Comparison of ENCODE assay signal across 13 cellular contexts in genomic region chr11:61889831-61890230, GRCh38. TPM values are rescaled to one million over a fixed set of nuclear protein-coding genes. Genes with fewer than 3 reads are reported as not detected.
A peak's percentile ranks its signal among the peaks of the same experiment; 100 is the strongest.
DNase-seq lines count a peak whose midpoint lies in the region; ATAC-seq and TF ChIP-seq lines count a peak whose summit lies in the region.
"Had no signal": no experiment of that assay in that cellular context is flagged by ENCODE, and none has a peak within 500 bp of the region (broad histone marks: within the 10 kb centered on the region; RNA-seq: fewer than 3 reads in every experiment).

No MANE protein-coding gene starts in this region.

- no peak for DNase-seq in AG10803 (ENCODE audit: low read depth)
- DNase-seq in MCF 10A (ENCODE audit: unreplicated experiment), result no peak
- DNase-seq in neural crest cell (ENCODE audit: low read depth, low spot score), result no peak
- DNase-seq in NCI-H82 treated with DMSO at 0.1 percent for 48 hours (lab: John Stamatoyannopoulos, UW; ENCODE audit: unreplicated experiment), result no peak
- no peak for DNase-seq in NCI-H187 treated with DMSO at 0.1 percent for 48 hours (lab: John Stamatoyannopoulos, UW)
- DNase-seq in HPDE6-E6E7 (ENCODE audit: extremely low spot score), result no peak
- DNase-seq: glutamatergic neuron, midbrain, NCI-H1436 treated with DMSO at 0.1 percent for 48 hours had no signal

- POLR2A ChIA-PET in MCF 10A (lab: Yijun Ruan, JAX), result interaction anchor here (1.0 to 2.5 kb wide), 5 partner anchors 19 to 92 kb away, joined by 5 to 8 read pairs (median 7); partner anchors contain the start of gene FTH1

- intact Hi-C loops in MCF 10A (cut with micrococcal nuclease), result no loop called here

- peaks cover 15% of the 10 kb centered on the region for H3K36me3 Mint-ChIP-seq in MCF 10A (ENCODE audit: insufficient read depth, unreplicated experiment)
- H3K36me3 Mint-ChIP-seq in neural crest cell (ENCODE audit: low read depth), result no peaks in the 10 kb centered on the region

- peaks cover 7% of the 10 kb centered on the region; the same call in 1 of the 2 replicates for H3K9me3 ChIP-seq in HUES6 (ENCODE audit: control insufficient read depth, insufficient read depth, low read depth, low read length)
- H3K9me3 ChIP-seq: body of pancreas had no signal

- H3K27me3 ChIP-seq in HUES6 (ENCODE audit: control insufficient read depth, insufficient read depth, low read length), result no peaks in the 10 kb centered on the region; the same call in 1 of the 2 replicates
- H3K27me3 ChIP-seq: body of pancreas had no signal

- no peak for TF ChIP-seq CTCF in AG10803 (conservative IDR thresholded peaks at IDR 0.05; ENCODE audit: low read length)
- TF ChIP-seq CTCF in MCF 10A (IDR thresholded peaks at IDR 0.05; ENCODE audit: unreplicated experiment), result no peak
- no peak for TF ChIP-seq CTCF in neural crest cell (conservative IDR thresholded peaks at IDR 0.05)

- H3K4me3 Mint-ChIP-seq in MCF 10A (ENCODE audit: unreplicated experiment), result peak overlapping the region; percentile 83
- H3K4me3 Mint-ChIP-seq in neural crest cell, result peak overlapping the region; percentile 47

- TSS peak; percentile 28 for BruUV-seq in MCF 10A (replicated peaks; lab: Mats Ljungman, UMichigan)

- H3K9me3 Mint-ChIP-seq in MCF 10A (ENCODE audit: unreplicated experiment) (no peaks in the 10 kb centered on the region), neural crest cell (no peaks in the 10 kb centered on the region)

- no peak for ATAC-seq in GM18498 (IDR thresholded peaks at IDR 0.05; ENCODE audit: unreplicated experiment)
- ATAC-seq: body of pancreas had no signal

- H3K36me3 ChIP-seq in HUES6 (ENCODE audit: control insufficient read depth, insufficient read depth, low read length), result no peaks in the 10 kb centered on the region

- H3K4me3 ChIP-seq in AG10803 (ENCODE audit: low read length) (peak overlapping the region; percentile 98), HUES6 (ENCODE audit: low read depth, low read length) (peak overlapping the region; percentile 95; the same call in 1 of the 2 replicates)
- H3K4me3 ChIP-seq: body of pancreas had no signal

- H3K4me1 ChIP-seq in HUES6 (ENCODE audit: control insufficient read depth, insufficient read depth, low read length), result peaks cover 15% of the 10 kb centered on the region

- no peak overlapping the region for H3K9ac ChIP-seq in HUES6 (ENCODE audit: low read length)

- H3K4me1 Mint-ChIP-seq in MCF 10A (ENCODE audit: insufficient read depth, unreplicated experiment) (peaks cover 23% of the 10 kb centered on the region), neural crest cell (no peaks in the 10 kb centered on the region)

- CTCF ChIA-PET in MCF 10A (lab: Yijun Ruan, JAX), result interaction anchor here (0.5 to 3.2 kb wide), 8 partner anchors 9 to 237 kb away, joined by 3 to 23 read pairs (median 6); no protein-coding TSS in a partner anchor

- no peak overlapping the region for H3K27ac ChIP-seq in HUES6 (ENCODE audit: low read depth, low read length)
- H3K27ac ChIP-seq: body of pancreas had no signal

- H3K27ac Mint-ChIP-seq in MCF 10A (ENCODE audit: low read depth, unreplicated experiment) (no peak overlapping the region), neural crest cell (ENCODE audit: unreplicated experiment) (no peak overlapping the region)
- H3K27ac Mint-ChIP-seq: H9 had no signal

- H3K27me3 Mint-ChIP-seq in MCF 10A (ENCODE audit: insufficient read depth, unreplicated experiment) (no peaks in the 10 kb centered on the region), neural crest cell (ENCODE audit: low read depth) (peaks cover 10% of the 10 kb centered on the region)

RNA-seq across cellular contexts. Expression of gene FADS3, which starts 1.5 kb away (rescaled TPM):
- total RNA-seq in MCF 10A (2022), result 145 and 184 TPM in 2 replicates
- 13.6 and 17.0 TPM in 2 replicates for total RNA-seq in neural crest cell

RNA-seq across cellular contexts. Expression of gene RAB3IL1, which starts 27.5 kb away (rescaled TPM):
- total RNA-seq in MCF 10A (2022), result 2.3 and 4.5 TPM in 2 replicates
- 1.0 and 3.4 TPM in 2 replicates for total RNA-seq in neural crest cell
